12 cellular contexts compared by ENCODE assay signal in genomic region chrX:48474581-48474980, GRCh38. TPM values are rescaled to one million over a fixed set of nuclear protein-coding genes. Genes with fewer than 3 reads are reported as not detected.
A peak's percentile ranks its signal among the peaks of the same experiment; 100 is the strongest.
DNase-seq lines count a peak whose midpoint lies in the region; ATAC-seq and TF ChIP-seq lines count a peak whose summit lies in the region.
"Had no signal": no experiment of that assay in that cellular context is flagged by ENCODE, and none has a peak within 500 bp of the region (broad histone marks: within the 10 kb centered on the region; RNA-seq: fewer than 3 reads in every experiment).

No MANE protein-coding gene starts in this region.

- no peak for ATAC-seq in activated CD8-positive, alpha-beta memory T cell treated with anti-CD3 and anti-CD28 coated beads, Interleukin-2, amount 10 ng/mL, durations not matched to agents 7 days and 5 days
- no peak for ATAC-seq in GM18520 (IDR thresholded peaks at IDR 0.05; ENCODE audit: unreplicated experiment)
- ATAC-seq: esophagus mucosa had no signal

- H3K36me3 Mint-ChIP-seq in activated CD8-positive, alpha-beta memory T cell treated with anti-CD3 and anti-CD28 coated beads, Interleukin-2, amount 10 ng/mL, durations not matched to agents 7 days and 5 days, result peaks cover 9% of the 10 kb centered on the region
- peaks cover 4% of the 10 kb centered on the region for H3K36me3 Mint-ChIP-seq in activated naive CD8-positive, alpha-beta T cell
- H3K36me3 Mint-ChIP-seq in osteocyte (ENCODE audit: unreplicated experiment), result no peaks in the 10 kb centered on the region

- H3K27ac Mint-ChIP-seq in activated CD8-positive, alpha-beta memory T cell treated with anti-CD3 and anti-CD28 coated beads, Interleukin-2, amount 10 ng/mL, durations not matched to agents 7 days and 5 days, result peak overlapping the region; percentile 95
- no peak overlapping the region for H3K27ac Mint-ChIP-seq in activated naive CD8-positive, alpha-beta T cell
- peak overlapping the region; percentile 21 for H3K27ac Mint-ChIP-seq in osteocyte (ENCODE audit: unreplicated experiment)

- H3K27me3 Mint-ChIP-seq in activated CD8-positive, alpha-beta memory T cell treated with anti-CD3 and anti-CD28 coated beads, Interleukin-2, amount 10 ng/mL, durations not matched to agents 7 days and 5 days, result no peaks in the 10 kb centered on the region
- H3K27me3 Mint-ChIP-seq in activated naive CD8-positive, alpha-beta T cell, result no peaks in the 10 kb centered on the region
- no peaks in the 10 kb centered on the region for H3K27me3 Mint-ChIP-seq in osteocyte (ENCODE audit: unreplicated experiment)

- CTCF ChIA-PET in activated CD8-positive, alpha-beta memory T cell treated with anti-CD3 and anti-CD28 coated beads, Interleukin-2, amount 10 ng/mL, durations not matched to agents 7 days and 5 days (lab: Charles Lee), result interaction anchor here (0.6 to 3.9 kb wide), 8 partner anchors 8 to 391 kb away, joined by 3 to 16 read pairs (median 4); partner anchors contain the start of genes RBM3 and TBC1D25

- H3K4me1 Mint-ChIP-seq in activated CD8-positive, alpha-beta memory T cell treated with anti-CD3 and anti-CD28 coated beads, Interleukin-2, amount 10 ng/mL, durations not matched to agents 7 days and 5 days, result peaks cover 43% of the 10 kb centered on the region
- peaks cover 23% of the 10 kb centered on the region for H3K4me1 Mint-ChIP-seq in activated naive CD8-positive, alpha-beta T cell (ENCODE audit: low read depth)
- peaks cover 32% of the 10 kb centered on the region for H3K4me1 Mint-ChIP-seq in osteocyte (ENCODE audit: unreplicated experiment)

- no peaks in the 10 kb centered on the region for H3K36me3 ChIP-seq in MG63
- H3K36me3 ChIP-seq: uterus had no signal

- DNase-seq in activated CD8-positive, alpha-beta memory T cell treated with anti-CD3 and anti-CD28 coated beads, Interleukin-2, amount 10 ng/mL, durations not matched to agents 7 days and 5 days, result no peak
- no peak for DNase-seq in activated CD8-positive, alpha-beta memory T cell treated with anti-CD3 and anti-CD28 coated beads, Interleukin-2, amount 50 U/mL, for 48 hours
- DNase-seq in MG63 (no peak), osteocyte (ENCODE audit: extremely low spot score, unreplicated experiment) (no peak), midbrain (lab: John Stamatoyannopoulos, UW) (no peak), NCI-H1105 treated with DMSO at 0.1 percent for 48 hours (lab: John Stamatoyannopoulos, UW) (no peak)
- DNase-seq: NCI-H510A, SHP77, uterus had no signal

- H3K9me3 Mint-ChIP-seq in activated CD8-positive, alpha-beta memory T cell treated with anti-CD3 and anti-CD28 coated beads, Interleukin-2, amount 10 ng/mL, durations not matched to agents 7 days and 5 days (ENCODE audit: low read depth), result no peaks in the 10 kb centered on the region
- H3K9me3 Mint-ChIP-seq in activated naive CD8-positive, alpha-beta T cell (ENCODE audit: low read depth), result no peaks in the 10 kb centered on the region
- H3K9me3 Mint-ChIP-seq in osteocyte (ENCODE audit: unreplicated experiment), result peaks cover 7% of the 10 kb centered on the region

- H3K9me3 ChIP-seq in MG63, result no peaks in the 10 kb centered on the region
- H3K9me3 ChIP-seq: uterus had no signal

- H3K27me3 ChIP-seq in MG63, result no peaks in the 10 kb centered on the region
- H3K27me3 ChIP-seq: uterus had no signal

- peak overlapping the region; percentile 88 for H3K4me3 Mint-ChIP-seq in activated CD8-positive, alpha-beta memory T cell treated with anti-CD3 and anti-CD28 coated beads, Interleukin-2, amount 10 ng/mL, durations not matched to agents 7 days and 5 days
- peak overlapping the region; percentile 97 for H3K4me3 Mint-ChIP-seq in activated naive CD8-positive, alpha-beta T cell
- no peak overlapping the region for H3K4me3 Mint-ChIP-seq in osteocyte (ENCODE audit: unreplicated experiment)

- TF ChIP-seq CTCF in osteocyte (IDR thresholded peaks at IDR 0.05), result no peak

- peak overlapping the region; percentile 85 for H3K4me3 ChIP-seq in MG63

RNA-seq across cellular contexts. Expression of gene FTSJ1, which starts 1.4 kb away (rescaled TPM):
- total RNA-seq in activated CD8-positive, alpha-beta memory T cell treated with anti-CD3 and anti-CD28 coated beads, Interleukin-2, amount 10 ng/mL, durations not matched to agents 7 days and 5 days, result 10 to 100 TPM; 72.7 to 75.4 TPM
- 55.3 and 76.6 TPM in 2 replicates for total RNA-seq in MG63 (2014; rRNA removed; shearing (Covaris generic); ENCODE audit: low replicate concordance)
- 47.6 and 57.1 TPM in 2 replicates for total RNA-seq in osteocyte

RNA-seq across cellular contexts. Expression of gene SLC38A5, which starts 4.5 kb away (rescaled TPM):
- 100 to 1,000 TPM in 1 of 2 experiments, 10 to 100 TPM in 1; 93.9 to 123 TPM for total RNA-seq in activated CD8-positive, alpha-beta memory T cell treated with anti-CD3 and anti-CD28 coated beads, Interleukin-2, amount 10 ng/mL, durations not matched to agents 7 days and 5 days
- total RNA-seq in MG63 (2014; rRNA removed; shearing (Covaris generic); ENCODE audit: low replicate concordance), result 0.79 and 2.0 TPM in 2 replicates
- not detected in 2 replicates for total RNA-seq in osteocyte

RNA-seq across cellular contexts. Expression of gene PORCN, which starts 34.2 kb away (rescaled TPM):
- total RNA-seq in activated CD8-positive, alpha-beta memory T cell treated with anti-CD3 and anti-CD28 coated beads, Interleukin-2, amount 10 ng/mL, durations not matched to agents 7 days and 5 days, result 10 to 100 TPM; 22.4 to 25.7 TPM
- 1.6 and 11.2 TPM in 2 replicates for total RNA-seq in MG63 (2014; rRNA removed; shearing (Covaris generic); ENCODE audit: low replicate concordance)
- 16.9 and 20.2 TPM in 2 replicates for total RNA-seq in osteocyte

RNA-seq across cellular contexts. Expression of gene EBP, which starts 47.0 kb away (rescaled TPM):
- 100 to 1,000 TPM; 359 to 395 TPM for total RNA-seq in activated CD8-positive, alpha-beta memory T cell treated with anti-CD3 and anti-CD28 coated beads, Interleukin-2, amount 10 ng/mL, durations not matched to agents 7 days and 5 days
- 15.9 and 32.9 TPM in 2 replicates for total RNA-seq in MG63 (2014; rRNA removed; shearing (Covaris generic); ENCODE audit: low replicate concordance)
- 39.3 and 42.5 TPM in 2 replicates for total RNA-seq in osteocyte

Comparison
In these comparisons a context has a peak if more than half of its experiments do, and no peak if none do; other contexts are left out.
1. RNA of gene SLC38A5, which starts 4.5 kb away (total RNA-seq): 93.9 to 123 TPM in activated CD8-positive, alpha-beta memory T cell treated with anti-CD3 and anti-CD28 coated beads, Interleukin-2, amount 10 ng/mL, durations not matched to agents 7 days and 5 days; 0.79 to 2.0 TPM in MG63 and not detected in osteocyte; every median in the first group is over 10 times any median in the second.